In genomic region chr1:9766759-9767442, GRCh38 we compare ENCODE assay signal across 11 cellular contexts. TPM values are rescaled to one million over a fixed set of nuclear protein-coding genes. Genes with fewer than 3 reads are reported as not detected.
DNase-seq lines count a peak whose midpoint lies in the region; ATAC-seq, FAIRE-seq and TF ChIP-seq lines count a peak whose summit lies in the region.
"Had no signal": no experiment of that assay in that cellular context is flagged by ENCODE, and none has a peak within 500 bp of the region (broad histone marks: within the 10 kb centered on the region; RNA-seq: fewer than 3 reads in every experiment).

No MANE protein-coding gene starts in this region.

- no peaks in the 10 kb centered on the region for H3K4me1 ChIP-seq in breast epithelium
- H3K4me1 ChIP-seq in hepatocyte (ENCODE audit: insufficient read depth): no peaks in the 10 kb centered on the region
- H3K4me1 ChIP-seq: BE2C had no signal

- no peaks in the 10 kb centered on the region for H3K36me3 ChIP-seq in breast epithelium
- no peaks in the 10 kb centered on the region for H3K36me3 ChIP-seq in hepatocyte (replicated peaks; ENCODE audit: insufficient read depth, low read depth)
- H3K36me3 ChIP-seq: BE2C, ovary had no signal

- no peak overlapping the region for H3K4me3 ChIP-seq in breast epithelium
- H3K4me3 ChIP-seq in hepatocyte: no peak overlapping the region
- H3K4me3 ChIP-seq: ovary had no signal

- peak overlapping the region; percentile 10 for H3K4me3 Mint-ChIP-seq in MCF 10A (ENCODE audit: unreplicated experiment)

- CTCF ChIA-PET in MCF 10A (lab: Yijun Ruan, JAX): interaction anchor here (0.5 to 1.9 kb wide), 8 partner anchors 10 to 291 kb away, joined by 3 to 13 read pairs (median 3); no protein-coding TSS in a partner anchor

- no peaks in the 10 kb centered on the region for H4K20me1 ChIP-seq in hepatocyte (ENCODE audit: insufficient read depth, poor library complexity, severe bottlenecking)

- TF ChIP-seq CTCF in MCF 10A (IDR thresholded peaks at IDR 0.05; ENCODE audit: unreplicated experiment) (no peak), breast epithelium (IDR thresholded peaks at IDR 0.05) (no peak), hepatocyte (IDR thresholded peaks at IDR 0.05; ENCODE audit: poor library complexity) (no peak)

- no peaks in the 10 kb centered on the region for H3K9me3 ChIP-seq in breast epithelium
- no peaks in the 10 kb centered on the region for H3K9me3 ChIP-seq in hepatocyte (ENCODE audit: low read depth)
- H3K9me3 ChIP-seq: BE2C, ovary had no signal

- peaks cover 28% of the 10 kb centered on the region for H3K79me2 ChIP-seq in hepatocyte

- no peak overlapping the region for H2AFZ ChIP-seq in hepatocyte

- peaks cover 6% of the 10 kb centered on the region for H3K4me1 Mint-ChIP-seq in MCF 10A (ENCODE audit: insufficient read depth, unreplicated experiment)

- H3K36me3 Mint-ChIP-seq in MCF 10A (ENCODE audit: insufficient read depth, unreplicated experiment): peaks cover 33% of the 10 kb centered on the region

- peak; percentile 89 for FAIRE-seq in urothelium cell line (lab: Jason Lieb, UNC)

- H3K4me2 ChIP-seq in hepatocyte: no peak overlapping the region

- BruUV-seq in MCF 10A (replicated peaks; lab: Mats Ljungman, UMichigan): no TSS peak

- no peaks in the 10 kb centered on the region for H3K9me3 Mint-ChIP-seq in MCF 10A (ENCODE audit: unreplicated experiment)

- TF ChIP-seq POLR2A in breast epithelium (IDR thresholded peaks at IDR 0.05): no peak

- no peaks in the 10 kb centered on the region for H3K27me3 ChIP-seq in breast epithelium
- no peaks in the 10 kb centered on the region for H3K27me3 ChIP-seq in hepatocyte
- H3K27me3 ChIP-seq: BE2C, ovary had no signal

- peak overlapping the region; percentile 74 for H3K27ac Mint-ChIP-seq in MCF 10A (ENCODE audit: low read depth, unreplicated experiment)

- ATAC-seq in HG03159 (IDR thresholded peaks at IDR 0.05; ENCODE audit: unreplicated experiment): no peak
- ATAC-seq in stimulated activated naive CD8-positive, alpha-beta T cell treated with anti-CD3 and anti-CD28 coated beads, Interleukin-15, Interleukin-2, amounts not matched to agents 100 U/mL and 50 U/mL, for 24 hours: no peak

- H3K9me2 ChIP-seq in hepatocyte (replicated peaks; ENCODE audit: insufficient read depth): no peaks in the 10 kb centered on the region

- POLR2A ChIA-PET in MCF 10A (lab: Yijun Ruan, JAX): interaction anchor here (0.6 to 2.9 kb wide), 23 partner anchors 8 to 1678 kb away, joined by 3 to 14 read pairs (median 4); partner anchors contain the start of genes LZIC, NMNAT1 and UBE4B

- H3K27me3 Mint-ChIP-seq in MCF 10A (ENCODE audit: insufficient read depth, unreplicated experiment): no peaks in the 10 kb centered on the region

- DNase-seq in MCF 10A (ENCODE audit: unreplicated experiment) (peak; percentile 93), breast epithelium (ENCODE audit: low spot score in 2 of 2) (no peak), amniotic stem cell (lab: John Stamatoyannopoulos, UW) (peak; percentile 97), hepatocyte (ENCODE audit: low spot score) (peak; percentile 23), urothelium cell line (ENCODE audit: low spot score) (peak; percentile 75), inferior parietal cortex (ENCODE audit: extremely low spot score) (no peak)
- DNase-seq in stimulated activated naive CD8-positive, alpha-beta T cell treated with anti-CD3 and anti-CD28 coated beads, Interleukin-15, Interleukin-2, amounts not matched to agents 100 U/mL and 50 U/mL, for 24 hours: no peak
- DNase-seq: BE2C, NCI-H1105, ovary had no signal

- intact Hi-C loops in MCF 10A (cut with micrococcal nuclease): no loop called here
- intact Hi-C loops in breast epithelium (cut with DNase I; ENCODE audit: low total_unique reads): no loop called here

- H3K27ac ChIP-seq in breast epithelium (no peak overlapping the region), hepatocyte (peak overlapping the region; percentile 31)
- H3K27ac ChIP-seq: ovary had no signal

- 90% methylated on average over 13 of the region's 15 CpGs for WGBS in hepatocyte (ENCODE audit: low lambda C conversion rate, missing lambda C conversion rate)

RNA-seq across cellular contexts. Expression of gene CLSTN1, which starts 56.9 kb away (rescaled TPM):
- total RNA-seq in MCF 10A (2022): 98.5 and 106 TPM in 2 replicates
- 10 to 100 TPM; 25.4 to 47.5 (median 42.3) TPM for total RNA-seq in breast epithelium
- total RNA-seq in hepatocyte: 40.5 and 47.7 TPM in 2 replicates
- 64.9 and 74.2 TPM in 2 replicates for polyA plus RNA-seq in hepatocyte

Comparison
In these comparisons a context has a peak if more than half of its experiments do, and no peak if none do; other contexts are left out.
1. DNase-seq: peak in MCF 10A (single experiment), amniotic stem cell (single experiment), hepatocyte (single experiment) and urothelium cell line (single experiment); none in breast epithelium (0 of 2), inferior parietal cortex (single experiment) and stimulated activated naive CD8-positive, alpha-beta T cell treated with anti-CD3 and anti-CD28 coated beads, Interleukin-15, Interleukin-2, amounts not matched to agents 100 U/mL and 50 U/mL, for 24 hours (single experiment).